ENCODE assay signal across 8 cellular contexts in the genomic region with DNA sequence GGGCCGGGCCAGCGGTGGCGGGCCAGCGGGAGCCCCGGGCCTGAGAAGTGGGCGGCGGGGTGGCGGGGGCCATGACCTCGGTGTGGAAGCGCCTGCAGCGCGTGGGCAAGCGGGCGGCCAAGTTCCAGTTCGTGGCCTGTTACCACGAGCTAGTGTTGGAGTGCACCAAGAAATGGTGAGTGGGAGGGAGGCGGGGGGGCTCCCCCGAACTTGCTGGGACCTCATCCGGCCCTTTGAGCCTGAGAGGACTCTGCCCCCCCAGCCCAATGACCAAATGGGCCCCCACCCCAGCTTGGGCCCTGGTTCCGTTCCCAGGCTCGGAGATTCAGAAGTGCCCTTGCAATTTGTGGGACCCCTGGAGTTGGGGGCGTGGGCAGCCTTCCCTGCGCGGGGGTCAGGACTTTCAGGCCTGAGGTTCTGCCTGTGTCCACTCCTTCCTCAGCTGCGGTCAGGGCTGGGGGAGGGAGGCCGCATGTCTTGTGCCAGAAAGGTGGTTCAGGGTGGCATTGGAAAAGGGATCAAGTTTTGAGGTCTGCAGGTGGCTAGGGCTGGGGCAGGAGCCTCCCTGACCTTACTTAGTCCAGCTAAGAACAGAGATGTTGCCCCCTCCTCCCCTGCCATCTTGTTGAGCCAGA. TPM values are rescaled to one million over a fixed set of nuclear protein-coding genes. Genes with fewer than 3 reads are reported as not detected.
A peak's percentile ranks its signal among the peaks of the same experiment; 100 is the strongest.
DNase-seq lines count a peak whose midpoint lies in the region; ATAC-seq, FAIRE-seq and TF ChIP-seq lines count a peak whose summit lies in the region.

No MANE protein-coding gene starts in this region.

- H3K4me1 Mint-ChIP-seq in activated T-cell treated with anti-CD3 and anti-CD28 coated beads, Interleukin-2, amount 50 U/mL, for 4 hours (ENCODE audit: low read depth): peaks cover 52% of the 10 kb centered on the region
- peaks cover 46% of the 10 kb centered on the region for H3K4me1 Mint-ChIP-seq in memory B cell

- H3K27me3 ChIP-seq in GM12878 (replicated peaks in 1 of 2; ENCODE audit: control insufficient read depth in 2 of 2, insufficient read depth in 2 of 2, low read length in 1 of 2): no peaks in the 10 kb centered on the region

- no peak for TF ChIP-seq EP300 in GM12878 (IDR thresholded peaks at IDR 0.05; ENCODE audit: borderline replicate concordance in 1 of 2, control insufficient read depth in 1 of 2, low read depth in 2 of 2, low read length in 2 of 2)

- no peaks in the 10 kb centered on the region for H3K9me3 Mint-ChIP-seq in activated T-cell treated with anti-CD3 and anti-CD28 coated beads, Interleukin-2, amount 50 U/mL, for 4 hours
- H3K9me3 Mint-ChIP-seq in memory B cell: no peaks in the 10 kb centered on the region

- H3K36me3 ChIP-seq in GM12878 (ENCODE audit: control insufficient read depth in 2 of 2, insufficient read depth in 2 of 2, low read length in 1 of 2) (peaks cover 5 to 15% of the 10 kb centered on the region in 2 experiments; a peak in 3 of 4 replicates), urinary bladder (ENCODE audit: insufficient read depth) (no peaks in the 10 kb centered on the region)

- H3K9me3 ChIP-seq in GM12878 (replicated peaks; ENCODE audit: control insufficient read depth, insufficient read depth, low read length): no peaks in the 10 kb centered on the region

- RAD21 ChIA-PET in GM12878 (lab: Charles Lee; ENCODE audit: unreplicated experiment): interaction anchor here (0.6 to 4.0 kb wide), 8 partner anchors 11 to 76 kb away, joined by 3 to 132 read pairs (median 6); a partner anchor contains a TSS

- no peak for TF ChIP-seq CTCF in GM12878 (IDR thresholded peaks at IDR 0.05 in 2 of 3, conservative IDR thresholded peaks at IDR 0.05 in 1 of 3; ENCODE audit: control insufficient read depth in 2 of 3, extremely low read depth in 1 of 3, insufficient read depth in 1 of 3, low read depth in 3 of 3, low read length in 3 of 3)

- peak overlapping the region; percentile 88 for H3K9ac ChIP-seq in GM12878 (ENCODE audit: control insufficient read depth, insufficient read depth, low read length)

- H3K27me3 Mint-ChIP-seq in activated T-cell treated with anti-CD3 and anti-CD28 coated beads, Interleukin-2, amount 50 U/mL, for 4 hours (ENCODE audit: low read depth): no peaks in the 10 kb centered on the region
- H3K27me3 Mint-ChIP-seq in memory B cell: no peaks in the 10 kb centered on the region

- FAIRE-seq in GM12878 (lab: Jason Lieb, UNC) (no peak), frontal cortex (lab: Jason Lieb, UNC) (no peak)

- no peak overlapping the region; the same call in 1 of the 2 replicates for H2AFZ ChIP-seq in GM12878 (ENCODE audit: control insufficient read depth, low read depth, low read length)

- no peak for TF ChIP-seq RAD21 in GM12878 (IDR thresholded peaks at IDR 0.05; ENCODE audit: insufficient read depth, low read depth, low read length)

- intact Hi-C loops in GM12878 (cut with micrococcal nuclease; ENCODE audit: unreplicated experiment): no loop called here

- H4K20me1 ChIP-seq in GM12878 (ENCODE audit: control insufficient read depth, insufficient read depth): no peaks in the 10 kb centered on the region; the same call in 1 of the 2 replicates

- SMC1A ChIA-PET in GM12878 (lab: Charles Lee; ENCODE audit: uncharacterized antibody, unreplicated experiment): interaction anchor here (0.8 to 4.2 kb wide), 4 partner anchors 11 to 36 kb away, joined by 4 to 93 read pairs (median 7); no protein-coding TSS in a partner anchor

- peak; percentile 12 for TF ChIP-seq POLR2A in GM12878 (IDR thresholded peaks at IDR 0.05; ENCODE audit: low read depth, low read length)

- TSS peak; percentile 21 for BruUV-seq in GM12878 (replicated peaks; lab: Mats Ljungman, UMichigan)

- DNase-seq in activated T-cell treated with anti-CD3 and anti-CD28 coated beads, Interleukin-2, amount 50 U/mL, for 4 hours: no peak
- no peak for DNase-seq in activated T-cell treated with anti-CD3 and anti-CD28 coated beads, Interleukin-2, amount 50 U/mL, for 1 hour
- DNase-seq in GM12878 (ENCODE audit: low read depth, low spot score) (no peak), memory B cell (ENCODE audit: low spot score in 2 of 2) (no peak), frontal cortex (ENCODE audit: low spot score in 2 of 2) (no peak), globus pallidus (ENCODE audit: low spot score) (no peak)

- no peak for ATAC-seq in activated T-cell treated with anti-CD3 and anti-CD28 coated beads, Interleukin-2, amount 50 U/mL, for 4 hours
- ATAC-seq in GM12878: no peak
- ATAC-seq in memory B cell (ENCODE audit: low read depth): no peak
- ATAC-seq in GM21423 (IDR thresholded peaks at IDR 0.05; ENCODE audit: unreplicated experiment): no peak

- in situ Hi-C loops in GM12878 (cut with MboI): no loop called here

- peaks cover 31% of the 10 kb centered on the region for H3K4me1 ChIP-seq in GM12878 (ENCODE audit: control insufficient read depth, insufficient read depth, low read length)
- no peaks in the 10 kb centered on the region for H3K4me1 ChIP-seq in urinary bladder (ENCODE audit: insufficient read depth)

- WGBS in GM12878 (ENCODE audit: insufficient coverage, insufficient replicate concordance, low lambda C conversion rate, missing lambda C conversion rate): under 1% methylated on average over 25 of the region's 26 CpGs
- 3% methylated on average over 26 of the region's 26 CpGs for WGBS in urinary bladder

- H3K27ac ChIP-seq in GM12878 (ENCODE audit: control insufficient read depth, insufficient read depth) (peak overlapping the region; percentile 96), urinary bladder (ENCODE audit: low read depth) (peak overlapping the region; percentile 87)

- POLR2A ChIA-PET in GM12878 (lab: Charles Lee): interaction anchor here (0.6 to 4.9 kb wide), 8 partner anchors 11 to 63 kb away, joined by 3 to 129 read pairs (median 6); a partner anchor contains a TSS

- peaks cover 16% of the 10 kb centered on the region for H3K36me3 Mint-ChIP-seq in activated T-cell treated with anti-CD3 and anti-CD28 coated beads, Interleukin-2, amount 50 U/mL, for 4 hours (ENCODE audit: insufficient read depth)
- peaks cover 22% of the 10 kb centered on the region for H3K36me3 Mint-ChIP-seq in memory B cell

- peak overlapping the region; percentile 92 for H3K27ac Mint-ChIP-seq in memory B cell

- CTCF ChIA-PET in GM12878 (lab: Yijun Ruan, JAX): interaction anchor here (0.7 to 5.7 kb wide), 8 partner anchors 12 to 135 kb away, joined by 3 to 130 read pairs (median 4); a partner anchor contains a TSS

- H3K4me3 ChIP-seq in GM12878 (peak overlapping the region; percentile 97), urinary bladder (ENCODE audit: low read depth, low read length) (peak overlapping the region; percentile 84)

- H3K79me2 ChIP-seq in GM12878 (ENCODE audit: control insufficient read depth, insufficient read depth, low read length): peaks cover 65% of the 10 kb centered on the region

- peak overlapping the region; percentile 100 for H3K4me2 ChIP-seq in GM12878 (ENCODE audit: control insufficient read depth, insufficient read depth)

- peak overlapping the region; percentile 85 for H3K4me3 Mint-ChIP-seq in activated T-cell treated with anti-CD3 and anti-CD28 coated beads, Interleukin-2, amount 50 U/mL, for 4 hours
- H3K4me3 Mint-ChIP-seq in memory B cell: peak overlapping the region; percentile 87

RNA-seq across cellular contexts. Expression of a gene that starts 0.5 kb away (rescaled TPM):
- 10 to 100 TPM; 59.8 to 84.9 (median 80.1) TPM for total RNA-seq in activated T-cell treated with anti-CD3 and anti-CD28 coated beads, Interleukin-2, amount 50 U/mL, for 4 hours
- 101 and 114 TPM in 2 replicates for total RNA-seq in GM12878 (2013; cell fraction: nucleolus; rRNA removed)
- total RNA-seq in GM12878 (2014; rRNA removed) (63.3 and 74.6 TPM in 2 replicates), GM12878 (2014; rRNA removed; fragmentation: Illumina TruSeq; extraction: Trizol) (32.9 and 37.1 TPM in 2 replicates), GM12878 (2021) (90.7 and 92.7 TPM in 2 replicates), urinary bladder (45.9 TPM), frontal cortex (8.6 TPM)
- polyA plus RNA-seq in GM12878 (2011; ENCODE audit: low read depth): 22.5 TPM
- polyA plus RNA-seq in GM12878 (2011; rRNA removed) (21.5 and 28.4 TPM in 2 replicates), GM12878 (2014; fragmentation: Illumina TruSeq; extraction: Trizol) (34.3 and 39.8 TPM in 2 replicates), GM12878 (2014; fragmentation: Nextera tagmentation; extraction: Ambion mirVana) (under 1 TPM; 0.06 to 0.09 TPM), GM12878 (2014; rRNA removed) (99.4 and 117 TPM in 2 replicates), GM12878 (2016; fragmentation: Nextera tagmentation; extraction: Ambion mirVana) (10 to 100 TPM; 15.5 to 18.9 TPM), urinary bladder (178 TPM)
- 37.0 and 59.7 TPM in 2 replicates for polyA plus RNA-seq in GM12878 (2011; cell fraction: cytosol; rRNA removed)
- 195 and 323 TPM in 2 replicates for polyA plus RNA-seq in GM12878 (2011; cell fraction: nucleus; rRNA removed)
- 52.1 and 68.8 TPM in 2 replicates for polyA plus RNA-seq in GM12878 (2012)
- polyA minus RNA-seq in GM12878 (2011; rRNA and poly(A)+ RNA removed): 22.7 and 40.4 TPM in 2 replicates
- polyA minus RNA-seq in GM12878 (2011; cell fraction: cytosol; rRNA and poly(A)+ RNA removed): 33.2 and 33.8 TPM in 2 replicates
- 24.8 and 46.7 TPM in 2 replicates for polyA minus RNA-seq in GM12878 (2011; cell fraction: nucleus; rRNA and poly(A)+ RNA removed)

RNA-seq across cellular contexts. Expression of a gene that starts 4.0 kb away (rescaled TPM):
- total RNA-seq in activated T-cell treated with anti-CD3 and anti-CD28 coated beads, Interleukin-2, amount 50 U/mL, for 4 hours: 10 to 100 TPM; 27.4 to 32.0 (median 28.6) TPM
- 6.1 and 7.8 TPM in 2 replicates for total RNA-seq in GM12878 (2013; cell fraction: nucleolus; rRNA removed)
- total RNA-seq in GM12878 (2014; rRNA removed): 26.2 and 32.0 TPM in 2 replicates
- 7.2 and 10.4 TPM in 2 replicates for total RNA-seq in GM12878 (2014; rRNA removed; fragmentation: Illumina TruSeq; extraction: Trizol)
- total RNA-seq in GM12878 (2021): 28.5 and 29.6 TPM in 2 replicates
- polyA plus RNA-seq in GM12878 (2011; ENCODE audit: low read depth): 4.4 TPM
- 3.6 and 8.0 TPM in 2 replicates for polyA plus RNA-seq in GM12878 (2011; rRNA removed)
- 16.4 and 28.8 TPM in 2 replicates for polyA plus RNA-seq in GM12878 (2011; cell fraction: cytosol; rRNA removed)
- 29.2 and 30.4 TPM in 2 replicates for polyA plus RNA-seq in GM12878 (2011; cell fraction: nucleus; rRNA removed)
- polyA plus RNA-seq in GM12878 (2012): 11.8 and 13.3 TPM in 2 replicates
- polyA plus RNA-seq in GM12878 (2014; fragmentation: Illumina TruSeq; extraction: Trizol): 0.74 and 9.1 TPM in 2 replicates
- polyA plus RNA-seq in GM12878 (2014; fragmentation: Nextera tagmentation; extraction: Ambion mirVana): 1 to 10 TPM in 1 of 2 experiments, under 1 TPM in 1; 0.34 to 2.2 TPM
- 36.7 and 50.7 TPM in 2 replicates for polyA plus RNA-seq in GM12878 (2014; rRNA removed)
- 10 to 100 TPM in 1 of 2 experiments, 1 to 10 TPM in 1; 2.8 to 26.6 TPM for polyA plus RNA-seq in GM12878 (2016; fragmentation: Nextera tagmentation; extraction: Ambion mirVana)
- polyA minus RNA-seq in GM12878 (2011; rRNA and poly(A)+ RNA removed): 4.4 and 9.6 TPM in 2 replicates
- polyA minus RNA-seq in GM12878 (2011; cell fraction: cytosol; rRNA and poly(A)+ RNA removed): 4.0 and 5.7 TPM in 2 replicates
- 16.1 and 24.5 TPM in 2 replicates for polyA minus RNA-seq in GM12878 (2011; cell fraction: nucleus; rRNA and poly(A)+ RNA removed)
- 10.9 TPM for total RNA-seq in urinary bladder
- 82.7 TPM for polyA plus RNA-seq in urinary bladder
- 19.6 TPM for total RNA-seq in frontal cortex

RNA-seq across cellular contexts. Expression of a gene that starts 6.1 kb away (rescaled TPM):
- total RNA-seq in activated T-cell treated with anti-CD3 and anti-CD28 coated beads, Interleukin-2, amount 50 U/mL, for 4 hours: 100 to 1,000 TPM; 120 to 148 (median 136) TPM
- total RNA-seq in GM12878 (2013; cell fraction: nucleolus; rRNA removed): 31.8 and 42.8 TPM in 2 replicates
- total RNA-seq in GM12878 (2014; rRNA removed) (71.3 and 77.0 TPM in 2 replicates), GM12878 (2014; rRNA removed; fragmentation: Illumina TruSeq; extraction: Trizol) (20.0 and 24.8 TPM in 2 replicates), GM12878 (2021) (62.0 and 63.3 TPM in 2 replicates), urinary bladder (14.6 TPM), frontal cortex (15.9 TPM)
- 35.6 TPM for polyA plus RNA-seq in GM12878 (2011; ENCODE audit: low read depth)
- polyA plus RNA-seq in GM12878 (2011; rRNA removed) (13.4 and 32.2 TPM in 2 replicates), GM12878 (2014; fragmentation: Illumina TruSeq; extraction: Trizol) (1.2 and 7.9 TPM in 2 replicates), GM12878 (2014; fragmentation: Nextera tagmentation; extraction: Ambion mirVana) (10 to 100 TPM; 14.8 to 48.7 TPM), GM12878 (2014; rRNA removed) (74.8 and 79.0 TPM in 2 replicates), GM12878 (2016; fragmentation: Nextera tagmentation; extraction: Ambion mirVana) (100 to 1,000 TPM; 107 to 111 TPM), urinary bladder (94.9 TPM)
- 60.6 and 85.4 TPM in 2 replicates for polyA plus RNA-seq in GM12878 (2011; cell fraction: cytosol; rRNA removed)
- 70.4 and 75.4 TPM in 2 replicates for polyA plus RNA-seq in GM12878 (2011; cell fraction: nucleus; rRNA removed)
- polyA plus RNA-seq in GM12878 (2012): 43.7 and 53.4 TPM in 2 replicates
- polyA minus RNA-seq in GM12878 (2011; rRNA and poly(A)+ RNA removed): 5.0 and 12.2 TPM in 2 replicates
- polyA minus RNA-seq in GM12878 (2011; cell fraction: cytosol; rRNA and poly(A)+ RNA removed): 5.8 and 6.9 TPM in 2 replicates
- polyA minus RNA-seq in GM12878 (2011; cell fraction: nucleus; rRNA and poly(A)+ RNA removed): 32.3 and 48.6 TPM in 2 replicates

RNA-seq across cellular contexts. Expression of a gene that starts 18.2 kb away (rescaled TPM):
- 10 to 100 TPM; 33.1 to 40.8 (median 40.1) TPM for total RNA-seq in activated T-cell treated with anti-CD3 and anti-CD28 coated beads, Interleukin-2, amount 50 U/mL, for 4 hours
- 8.6 and 11.6 TPM in 2 replicates for total RNA-seq in GM12878 (2013; cell fraction: nucleolus; rRNA removed)
- total RNA-seq in GM12878 (2014; rRNA removed): 8.5 and 9.0 TPM in 2 replicates
- 1.2 and 2.2 TPM in 2 replicates for total RNA-seq in GM12878 (2014; rRNA removed; fragmentation: Illumina TruSeq; extraction: Trizol)
- 8.0 and 9.0 TPM in 2 replicates for total RNA-seq in GM12878 (2021)
- 12.8 TPM for polyA plus RNA-seq in GM12878 (2011; ENCODE audit: low read depth)
- 3.1 and 7.0 TPM in 2 replicates for polyA plus RNA-seq in GM12878 (2011; rRNA removed)
- polyA plus RNA-seq in GM12878 (2011; cell fraction: cytosol; rRNA removed): 14.4 and 24.0 TPM in 2 replicates
- polyA plus RNA-seq in GM12878 (2011; cell fraction: nucleus; rRNA removed): 47.3 and 52.7 TPM in 2 replicates
- polyA plus RNA-seq in GM12878 (2012): 15.6 and 16.4 TPM in 2 replicates
- polyA plus RNA-seq in GM12878 (2014; fragmentation: Illumina TruSeq; extraction: Trizol): 1.00 and 2.3 TPM in 2 replicates
- not detected for polyA plus RNA-seq in GM12878 (2014; fragmentation: Nextera tagmentation; extraction: Ambion mirVana)
- 12.2 and 14.7 TPM in 2 replicates for polyA plus RNA-seq in GM12878 (2014; rRNA removed)
- 1 to 10 TPM; 4.0 to 5.5 TPM for polyA plus RNA-seq in GM12878 (2016; fragmentation: Nextera tagmentation; extraction: Ambion mirVana)
- polyA minus RNA-seq in GM12878 (2011; rRNA and poly(A)+ RNA removed): 3.8 and 4.7 TPM in 2 replicates
- polyA minus RNA-seq in GM12878 (2011; cell fraction: cytosol; rRNA and poly(A)+ RNA removed): 5.6 and 6.7 TPM in 2 replicates
- polyA minus RNA-seq in GM12878 (2011; cell fraction: nucleus; rRNA and poly(A)+ RNA removed): 6.6 and 12.8 TPM in 2 replicates
- 58.5 TPM for total RNA-seq in urinary bladder
- polyA plus RNA-seq in urinary bladder: 145 TPM
- total RNA-seq in frontal cortex: 17.5 TPM

RNA-seq across cellular contexts. Expression of a gene that starts 19.3 kb away (rescaled TPM):
- total RNA-seq in activated T-cell treated with anti-CD3 and anti-CD28 coated beads, Interleukin-2, amount 50 U/mL, for 4 hours: 1 to 10 TPM; 1.4 to 2.1 (median 1.4) TPM
- total RNA-seq in GM12878 (2013; cell fraction: nucleolus; rRNA removed): 0.42 and 0.67 TPM in 2 replicates
- total RNA-seq in GM12878 (2014; rRNA removed): 0.16 and 0.23 TPM in 2 replicates
- not detected in 2 replicates for total RNA-seq in GM12878 (2014; rRNA removed; fragmentation: Illumina TruSeq; extraction: Trizol)
- 0.29 and 0.54 TPM in 2 replicates for total RNA-seq in GM12878 (2021)
- not detected for polyA plus RNA-seq in GM12878 (2011; ENCODE audit: low read depth)
- polyA plus RNA-seq in GM12878 (2011; rRNA removed): not detected in 2 replicates
- 0.08 TPM in 1 of 2 replicates, not detected in the other for polyA plus RNA-seq in GM12878 (2011; cell fraction: cytosol; rRNA removed)
- polyA plus RNA-seq in GM12878 (2011; cell fraction: nucleus; rRNA removed): 0.16 and 0.46 TPM in 2 replicates
- polyA plus RNA-seq in GM12878 (2012): 0.08 and 0.80 TPM in 2 replicates
- not detected in 2 replicates for polyA plus RNA-seq in GM12878 (2014; fragmentation: Illumina TruSeq; extraction: Trizol)
- under 1 TPM in 1 of 2 experiments, not detected in 1; 0.11 TPM for polyA plus RNA-seq in GM12878 (2014; fragmentation: Nextera tagmentation; extraction: Ambion mirVana)
- 0.15 TPM in 1 of 2 replicates, not detected in the other for polyA plus RNA-seq in GM12878 (2014; rRNA removed)
- polyA plus RNA-seq in GM12878 (2016; fragmentation: Nextera tagmentation; extraction: Ambion mirVana): not detected
- 1.4 TPM in 1 of 2 replicates, not detected in the other for polyA minus RNA-seq in GM12878 (2011; rRNA and poly(A)+ RNA removed)
- polyA minus RNA-seq in GM12878 (2011; cell fraction: cytosol; rRNA and poly(A)+ RNA removed): not detected in 2 replicates
- not detected in 2 replicates for polyA minus RNA-seq in GM12878 (2011; cell fraction: nucleus; rRNA and poly(A)+ RNA removed)
- total RNA-seq in urinary bladder: 0.63 TPM
- 1.2 TPM for polyA plus RNA-seq in urinary bladder
- not detected for total RNA-seq in frontal cortex
